8 cellular contexts compared by ENCODE assay signal in genomic region chr12:1533602-1534304, GRCh38.
DNase-seq lines count a peak whose midpoint lies in the region; ATAC-seq and TF ChIP-seq lines count a peak whose summit lies in the region.

No MANE protein-coding gene starts in this region.

- peaks cover 0 to under 1% (median 0%) of the 10 kb centered on the region in 3 donors for H3K36me3 Mint-ChIP-seq in CD8-positive, alpha-beta memory T cell

- POLR2A ChIA-PET in CD8-positive, alpha-beta memory T cell (lab: Charles Lee), result interaction anchor here (0.6 to 1.2 kb wide), 2 partner anchors 13 to 59 kb away, joined by 4 to 5 read pairs; no protein-coding TSS in a partner anchor

- H3K4me1 Mint-ChIP-seq in CD8-positive, alpha-beta memory T cell, result peaks cover 33 to 42% (median 34%) of the 10 kb centered on the region in 3 donors

- TF ChIP-seq POLR2A in GM19099 (IDR thresholded peaks at IDR 0.05; ENCODE audit: extremely low read depth, insufficient read length, low read depth), result peak; percentile 33

- no peak overlapping the region for H3K27ac ChIP-seq in CD8-positive, alpha-beta memory T cell (ENCODE audit: low read depth, low read length)
- no peak overlapping the region for H3K27ac ChIP-seq in WERI-Rb-1

- H3K36me3 ChIP-seq in CD8-positive, alpha-beta memory T cell (ENCODE audit: insufficient read depth, low read length), result no peaks in the 10 kb centered on the region
- H3K36me3 ChIP-seq in WERI-Rb-1, result no peaks in the 10 kb centered on the region

- H3K9me3 Mint-ChIP-seq in CD8-positive, alpha-beta memory T cell, result no peaks in the 10 kb centered on the region

- peak; percentile 9 to 60 (median 38) for DNase-seq in CD8-positive, alpha-beta memory T cell
- DNase-seq in kidney glomerular epithelial cell (lab: John Stamatoyannopoulos, UW), result peak; percentile 9
- no peak for DNase-seq in WERI-Rb-1
- no peak for DNase-seq in NCI-H1930 (lab: John Stamatoyannopoulos, UW)
- DNase-seq in D341Med (ENCODE audit: low spot score), result no peak

- TF ChIP-seq CTCF in WI38 (IDR thresholded peaks at IDR 0.05; ENCODE audit: low read depth, low read length) (no peak), WERI-Rb-1 (IDR thresholded peaks at IDR 0.05; ENCODE audit: low read depth, low read length) (no peak)

- peaks cover 56 to 72% of the 10 kb centered on the region in 2 donors for H3K27me3 Mint-ChIP-seq in CD8-positive, alpha-beta memory T cell

- ATAC-seq in HG03159 (IDR thresholded peaks at IDR 0.05; ENCODE audit: unreplicated experiment), result peak; percentile 48

- H3K9me3 ChIP-seq in CD8-positive, alpha-beta memory T cell (ENCODE audit: low read length), result no peaks in the 10 kb centered on the region
- H3K9me3 ChIP-seq in WERI-Rb-1 (ENCODE audit: severe bottlenecking), result no peaks in the 10 kb centered on the region

- H3K27me3 ChIP-seq in CD8-positive, alpha-beta memory T cell (ENCODE audit: insufficient read depth, low read length, poor library complexity, severe bottlenecking), result peaks cover 55% of the 10 kb centered on the region
- peaks cover 18% of the 10 kb centered on the region for H3K27me3 ChIP-seq in WERI-Rb-1 (ENCODE audit: insufficient read depth, low read depth, severe bottlenecking)

- CTCF ChIA-PET in CD8-positive, alpha-beta memory T cell (lab: Charles Lee), result interaction anchor here (1.0 to 1.5 kb wide), 4 partner anchors 18 to 416 kb away, joined by 3 to 7 read pairs (median 3); no protein-coding TSS in a partner anchor

- peak overlapping the region in 3 of 8 donors; percentile 10 to 74 (median 68) for H3K27ac Mint-ChIP-seq in CD8-positive, alpha-beta memory T cell

- H3K4me3 ChIP-seq in CD8-positive, alpha-beta memory T cell (ENCODE audit: low read length), result peak overlapping the region; percentile 53
- peak overlapping the region; percentile 82 for H3K4me3 ChIP-seq in WI38 (ENCODE audit: low read depth, low read length)
- no peak overlapping the region for H3K4me3 ChIP-seq in WERI-Rb-1 (ENCODE audit: low read depth, low read length)

- H3K4me3 Mint-ChIP-seq in CD8-positive, alpha-beta memory T cell, result peak overlapping the region; percentile 68 to 91 (median 85)

- peaks cover 39% of the 10 kb centered on the region for H3K4me1 ChIP-seq in CD8-positive, alpha-beta memory T cell (ENCODE audit: insufficient read depth, low read length)

Comparison
In these comparisons a context has a peak if more than half of its experiments do, and no peak if none do; other contexts are left out.
1. DNase-seq: peak in CD8-positive, alpha-beta memory T cell (5 of 5) and kidney glomerular epithelial cell (single experiment); none in WERI-Rb-1 (single experiment), NCI-H1930 (0 of 2) and D341Med (single experiment).